Comparison of ENCODE assay signal across 7 cellular contexts in genomic region chr18:45112682-45113081, GRCh38.
"Had no signal": no experiment of that assay in that cellular context is flagged by ENCODE, and none has a peak within 500 bp of the region (broad histone marks: within the 10 kb centered on the region; RNA-seq: fewer than 3 reads in every experiment).

No MANE protein-coding gene starts in this region.

- ATAC-seq: GM12878 had no signal

- FAIRE-seq: G401.6, GM12878, GM12891, GM12892, GM18507, GM19239 had no signal

- DNase-seq: GDM1 had no signal

- H3K4me3 ChIP-seq: GM12878 had no signal
